In genomic region chr2:46298272-46298521, GRCh38 we compare ENCODE assay signal across 8 cellular contexts. TPM values are rescaled to one million over a fixed set of nuclear protein-coding genes. Genes with fewer than 3 reads are reported as not detected.
DNase-seq lines count a peak whose midpoint lies in the region; ATAC-seq, FAIRE-seq and TF ChIP-seq lines count a peak whose summit lies in the region.

No MANE protein-coding gene starts in this region.

- H3K4me1 ChIP-seq in mucosa of rectum (ENCODE audit: control insufficient read depth in 2 of 2, insufficient read depth in 2 of 2, low read length in 2 of 2) (peaks cover 6 to 42% of the 10 kb centered on the region in 2 donors), upper lobe of right lung (peaks cover 27% of the 10 kb centered on the region)

- H3K36me3 ChIP-seq in mucosa of rectum (ENCODE audit: control insufficient read depth in 2 of 2, insufficient read depth in 2 of 2, low read length in 2 of 2) (no peaks in the 10 kb centered on the region), upper lobe of right lung (no peaks in the 10 kb centered on the region)

- H3K4me3 ChIP-seq in mucosa of rectum (ENCODE audit: low read length in 2 of 2), result peak overlapping the region; percentile 79 to 89
- H3K4me3 ChIP-seq in upper lobe of right lung, result peak overlapping the region; percentile 83

- TF ChIP-seq CTCF in upper lobe of right lung (IDR thresholded peaks at IDR 0.05), result no peak

- ATAC-seq in upper lobe of right lung, result no peak

- H3K9me3 ChIP-seq in mucosa of rectum (ENCODE audit: control insufficient read depth in 2 of 2, low read length in 2 of 2) (no peaks in the 10 kb centered on the region), upper lobe of right lung (no peaks in the 10 kb centered on the region)

- intact Hi-C loops in upper lobe of right lung (cut with DNase I), result loop anchor here (10.0 kb wide), 1 partner anchor 283 kb away; no protein-coding TSS in a partner anchor

- H3K27ac ChIP-seq in cingulate gyrus (ENCODE audit: low read depth, low read length) (peak overlapping the region; percentile 72), mucosa of rectum (ENCODE audit: low read depth in 2 of 2, low read length in 2 of 2) (peak overlapping the region; percentile 92 to 96), upper lobe of right lung (peak overlapping the region; percentile 98)

- H3K27me3 ChIP-seq in mucosa of rectum (ENCODE audit: control insufficient read depth in 2 of 2, insufficient read depth in 2 of 2, low read length in 2 of 2), result no peaks in the 10 kb centered on the region
- H3K27me3 ChIP-seq in upper lobe of right lung, result no peaks in the 10 kb centered on the region

- FAIRE-seq in urothelium cell line (lab: Jason Lieb, UNC), result no peak

- peak; percentile 73 for DNase-seq in activated CD8-positive, alpha-beta memory T cell treated with anti-CD3 and anti-CD28 coated beads for 24 hours
- no peak for DNase-seq in activated CD8-positive, alpha-beta memory T cell treated with anti-CD3 and anti-CD28 coated beads, Interleukin-2, amount 50 U/mL, for 48 hours
- DNase-seq in upper lobe of right lung (no peak), urothelium cell line (ENCODE audit: low spot score) (no peak), inferior parietal cortex (ENCODE audit: extremely low spot score) (no peak)
- no peak for DNase-seq in activated CD4-positive, CD25-positive, alpha-beta regulatory T cell (lab: John Stamatoyannopoulos, UW)

- H3K9ac ChIP-seq in mucosa of rectum (ENCODE audit: low read depth in 1 of 2, low read length in 2 of 2), result peak overlapping the region; percentile 88 to 95

RNA-seq across cellular contexts. Expression of gene EPAS1, which starts 1.0 kb away (rescaled TPM):
- total RNA-seq in upper lobe of right lung, result 1,593 TPM
